12 cellular contexts compared by ENCODE assay signal in genomic region chr3:37944243-37944955, GRCh38. TPM values are rescaled to one million over a fixed set of nuclear protein-coding genes. Genes with fewer than 3 reads are reported as not detected.
A peak's percentile ranks its signal among the peaks of the same experiment; 100 is the strongest.
DNase-seq lines count a peak whose midpoint lies in the region; ATAC-seq and TF ChIP-seq lines count a peak whose summit lies in the region.
"Had no signal": no experiment of that assay in that cellular context is flagged by ENCODE, and none has a peak within 500 bp of the region (broad histone marks: within the 10 kb centered on the region; RNA-seq: fewer than 3 reads in every experiment).

No MANE protein-coding gene starts in this region.

- in situ Hi-C loops in KBM-7 (cut with MboI; ENCODE audit: low pct_unique_long_range_greater_than_20kb, low sequenced_read_pairs): no loop called here

- intact Hi-C loops in colonic mucosa (cut with DNase I): no loop called here

- H3K9me3 ChIP-seq in colonic mucosa: no peaks in the 10 kb centered on the region
- H3K9me3 ChIP-seq in subcutaneous abdominal adipose tissue (ENCODE audit: control insufficient read depth in 5 of 5, low read length in 5 of 5): no peaks in the 10 kb centered on the region
- no peaks in the 10 kb centered on the region for H3K9me3 ChIP-seq in Karpas-422 (ENCODE audit: low read length)
- H3K9me3 ChIP-seq: left lung had no signal

- peak overlapping the region; percentile 62 for H3K27ac ChIP-seq in colonic mucosa
- peak overlapping the region; percentile 71 for H3K27ac ChIP-seq in subcutaneous abdominal adipose tissue (ENCODE audit: low read depth, low read length)
- no peak overlapping the region for H3K27ac ChIP-seq in Karpas-422 (ENCODE audit: low read length)

- H3K9ac ChIP-seq in colonic mucosa (ENCODE audit: low read depth in 2 of 2, low read length in 2 of 2) (peak overlapping the region in 1 of 2 donors; percentile 52), subcutaneous abdominal adipose tissue (ENCODE audit: low read length in 5 of 5) (peak overlapping the region in 3 of 5 donors; percentile 11 to 38 (median 34)), Karpas-422 (ENCODE audit: low read length) (no peak overlapping the region)

- H3K4me2 ChIP-seq in Karpas-422 (ENCODE audit: low read depth, low read length, poor library complexity, severe bottlenecking): no peak overlapping the region

- H3K36me3 ChIP-seq in colonic mucosa: no peaks in the 10 kb centered on the region
- no peaks in the 10 kb centered on the region for H3K36me3 ChIP-seq in subcutaneous abdominal adipose tissue (ENCODE audit: control insufficient read depth in 5 of 5, insufficient read depth in 5 of 5, low read length in 5 of 5)
- no peaks in the 10 kb centered on the region for H3K36me3 ChIP-seq in Karpas-422 (ENCODE audit: insufficient read depth, low read length)
- H3K36me3 ChIP-seq: left lung had no signal

- peaks cover 25% of the 10 kb centered on the region for H3K4me1 ChIP-seq in colonic mucosa
- H3K4me1 ChIP-seq in subcutaneous abdominal adipose tissue (ENCODE audit: control insufficient read depth in 5 of 5, insufficient read depth in 5 of 5, low read length in 5 of 5): peaks cover 14 to 63% (median 58%) of the 10 kb centered on the region in 5 donors
- H3K4me1 ChIP-seq in Karpas-422 (ENCODE audit: low read length): no peaks in the 10 kb centered on the region

- H3K4me3 ChIP-seq in colonic mucosa (no peak overlapping the region), subcutaneous abdominal adipose tissue (ENCODE audit: low read depth in 1 of 5, low read length in 5 of 5) (peak overlapping the region in 2 of 5 donors; percentile 26 to 38), Karpas-422 (ENCODE audit: low read length) (no peak overlapping the region)
- H3K4me3 ChIP-seq: left lung had no signal

- no peaks in the 10 kb centered on the region for H3K27me3 ChIP-seq in colonic mucosa
- no peaks in the 10 kb centered on the region for H3K27me3 ChIP-seq in subcutaneous abdominal adipose tissue (ENCODE audit: control insufficient read depth in 5 of 5, insufficient read depth in 4 of 5, low read length in 5 of 5)
- H3K27me3 ChIP-seq in Karpas-422 (ENCODE audit: low read length): no peaks in the 10 kb centered on the region
- H3K27me3 ChIP-seq: left lung had no signal

- ATAC-seq in left lobe of liver (peak; percentile 76), GM21381 (IDR thresholded peaks at IDR 0.05; ENCODE audit: unreplicated experiment) (no peak), HG03108 (IDR thresholded peaks at IDR 0.05; ENCODE audit: unreplicated experiment) (no peak), GM21786 (IDR thresholded peaks at IDR 0.05; ENCODE audit: unreplicated experiment) (no peak)
- ATAC-seq: stimulated activated naive B cell treated with anti-CD40 and anti-IgM and Interleukin-4, amounts not matched to agents 10 μg/mL and 1 μg/mL and 100 μg/mL, for 72 hours had no signal

- DNase-seq in KBM-7 (peak; percentile 37), colonic mucosa (no peak), left lobe of liver (ENCODE audit: low spot score) (peak; percentile 37), Karpas-422 (no peak)
- DNase-seq: activated CD4-positive, alpha-beta T cell treated with anti-CD3 and anti-CD28 coated beads, Interleukin-2, amount 50 U/mL, for 4 hours; left lung; SHP77 treated with DMSO at 0.1 percent for 48 hours; stimulated activated naive B cell treated with anti-CD40 and anti-IgM and Interleukin-4, amounts not matched to agents 10 μg/mL and 1 μg/mL and 100 μg/mL, for 72 hours had no signal

- H3K9me2 ChIP-seq in Karpas-422 (replicated peaks; ENCODE audit: insufficient read depth, low read length): no peaks in the 10 kb centered on the region

- H3K79me2 ChIP-seq in Karpas-422 (ENCODE audit: low read length): no peaks in the 10 kb centered on the region

- H2AFZ ChIP-seq in Karpas-422 (ENCODE audit: low read length): no peak overlapping the region

- TF ChIP-seq CTCF in colonic mucosa (IDR thresholded peaks at IDR 0.05): no peak

- H4K20me1 ChIP-seq in Karpas-422 (ENCODE audit: insufficient read depth, low read depth, low read length): no peaks in the 10 kb centered on the region

RNA-seq across cellular contexts. Expression of gene VILL, which starts 46.2 kb away (rescaled TPM):
- total RNA-seq in colonic mucosa (100 to 1,000 TPM; 155 to 166 TPM), left lobe of liver (0.48 TPM)
- total RNA-seq in Karpas-422 (2014; rRNA removed; shearing (Covaris generic); ENCODE audit: low replicate concordance): 9.7 and 19.9 TPM in 2 replicates

Comparison
In these comparisons a context has a peak if more than half of its experiments do, and no peak if none do; other contexts are left out.
1. DNase-seq: peak in KBM-7 (single experiment) and left lobe of liver (single experiment); none in colonic mucosa (single experiment) and Karpas-422 (single experiment).